In the genomic region with DNA sequence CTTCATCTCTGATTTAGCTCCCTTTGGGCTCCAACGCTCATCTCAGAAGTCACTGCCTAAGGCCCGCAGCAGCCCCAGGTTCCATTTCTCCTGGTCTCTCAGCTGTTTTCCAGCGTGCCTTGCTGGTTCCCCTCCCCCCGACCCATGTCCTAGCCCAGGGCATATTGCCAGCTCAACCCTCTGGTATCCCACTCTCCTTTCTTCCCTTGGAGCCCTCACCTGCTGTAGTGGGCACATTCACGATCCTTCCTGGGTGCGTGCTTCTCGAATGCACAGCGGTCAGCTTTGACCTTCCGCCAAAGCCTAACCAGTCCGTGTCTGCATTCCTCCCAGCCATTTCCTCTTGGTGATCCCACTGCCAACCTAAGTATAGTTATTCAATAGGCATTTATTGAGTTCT, we compare ENCODE assay signal across 25 cellular contexts. TPM values are rescaled to one million over a fixed set of nuclear protein-coding genes. Genes with fewer than 3 reads are reported as not detected.
"Had no signal": no experiment of that assay in that cellular context is flagged by ENCODE, and none has a peak within 500 bp of the region (broad histone marks: within the 10 kb centered on the region; RNA-seq: fewer than 3 reads in every experiment).

No MANE protein-coding gene starts in this region.

- H3K4me3 ChIP-seq: esophagus squamous epithelium, heart left ventricle, mucosa of descending colon, ovary, psoas muscle, right lobe of liver, suprapubic skin, tibial artery had no signal

- H3K9me3 Mint-ChIP-seq: central memory CD8-positive, alpha-beta T cell; effector memory CD8-positive, alpha-beta T cell; naive thymus-derived CD8-positive, alpha-beta T cell; neural crest cell; stimulated activated effector memory CD8-positive, alpha-beta T cell treated with anti-CD3 and anti-CD28 coated beads, Interleukin-12 subunit alpha, Interleukin-12 subunit beta, amount 100 ng/mL, for 72 hours had no signal

- H3K36me3 ChIP-seq: esophagus squamous epithelium, heart left ventricle, ovary, right lobe of liver, suprapubic skin, tibial artery had no signal

- H3K27ac Mint-ChIP-seq: effector memory CD8-positive, alpha-beta T cell; stimulated activated effector memory CD8-positive, alpha-beta T cell treated with anti-CD3 and anti-CD28 coated beads, Interleukin-12 subunit alpha, Interleukin-12 subunit beta, amount 100 ng/mL, for 72 hours had no signal

- DNase-seq: effector memory CD8-positive, alpha-beta T cell; esophagus squamous epithelium; foreskin fibroblast; heart left ventricle; hippocampal formation; left colon; left ventricle myocardium superior; mucosa of descending colon; naive thymus-derived CD8-positive, alpha-beta T cell; nucleus accumbens; ovary; psoas muscle; retina; right lobe of liver; stimulated activated CD4-positive, alpha-beta T cell treated with anti-CD3 and anti-CD28 coated beads, Interleukin-4, amount 100 ng/mL, for 1 hour; stimulated activated CD8-positive, alpha-beta memory T cell treated with anti-CD3 and anti-CD28 coated beads, Interleukin-4, amount 100 ng/mL, for 48 hours; stimulated activated naive CD8-positive, alpha-beta T cell treated with anti-CD3 and anti-CD28 coated beads, Interleukin-15, Interleukin-2, amounts not matched to agents 100 U/mL and 50 U/mL, for 24 hours; tibial artery had no signal

- H3K4me1 Mint-ChIP-seq: stimulated activated effector memory CD8-positive, alpha-beta T cell treated with anti-CD3 and anti-CD28 coated beads, Interleukin-12 subunit alpha, Interleukin-12 subunit beta, amount 100 ng/mL, for 72 hours had no signal

- H3K36me3 Mint-ChIP-seq: naive thymus-derived CD8-positive, alpha-beta T cell; stimulated activated effector memory CD8-positive, alpha-beta T cell treated with anti-CD3 and anti-CD28 coated beads, Interleukin-12 subunit alpha, Interleukin-12 subunit beta, amount 100 ng/mL, for 72 hours had no signal

- H3K4me1 ChIP-seq: psoas muscle, right lobe of liver had no signal

- H3K9me3 ChIP-seq: esophagus squamous epithelium, heart left ventricle, mucosa of descending colon, ovary, psoas muscle, right lobe of liver, suprapubic skin, tibial artery had no signal

- H3K27me3 ChIP-seq: ovary, right lobe of liver, suprapubic skin, tibial artery had no signal

- H3K4me3 Mint-ChIP-seq: central memory CD8-positive, alpha-beta T cell; effector memory CD8-positive, alpha-beta T cell; naive thymus-derived CD8-positive, alpha-beta T cell; neural crest cell; stimulated activated effector memory CD8-positive, alpha-beta T cell treated with anti-CD3 and anti-CD28 coated beads, Interleukin-12 subunit alpha, Interleukin-12 subunit beta, amount 100 ng/mL, for 72 hours had no signal

- H3K27ac ChIP-seq: esophagus squamous epithelium, heart left ventricle, ovary, psoas muscle, right lobe of liver, suprapubic skin, tibial artery had no signal

- ATAC-seq: effector memory CD8-positive, alpha-beta T cell; heart left ventricle; left colon; left ventricle myocardium superior; mucosa of descending colon; naive thymus-derived CD8-positive, alpha-beta T cell; psoas muscle; right lobe of liver; stimulated activated effector memory CD8-positive, alpha-beta T cell treated with anti-CD3 and anti-CD28 coated beads, Interleukin-12 subunit alpha, Interleukin-12 subunit beta, amount 100 ng/mL, for 72 hours; stimulated activated naive CD8-positive, alpha-beta T cell treated with anti-CD3 and anti-CD28 coated beads, Interleukin-15, Interleukin-2, amounts not matched to agents 100 U/mL and 50 U/mL, for 24 hours had no signal

RNA-seq across cellular contexts. Expression of a gene that starts 36.1 kb away (rescaled TPM):
- total RNA-seq: epithelial cell of proximal tubule; esophagus squamous epithelium; heart left ventricle; kidney epithelial cell; left colon; left ventricle myocardium superior; lung microvascular endothelial cell; mucosa of descending colon; naive thymus-derived CD8-positive, alpha-beta T cell; psoas muscle had no signal
- polyA plus RNA-seq: heart left ventricle; naive thymus-derived CD8-positive, alpha-beta T cell; psoas muscle had no signal
